ENCODE assay signal across 19 cellular contexts in genomic region chr14:53473480-53473879, GRCh38.
"Had no signal": no experiment of that assay in that cellular context is flagged by ENCODE, and none has a peak within 500 bp of the region (broad histone marks: within the 10 kb centered on the region; RNA-seq: fewer than 3 reads in every experiment).

No MANE protein-coding gene starts in this region.

- H3K4me1 ChIP-seq: testis had no signal

- H3K4me1 Mint-ChIP-seq: activated T-helper 17 cell treated with anti-CD3 and anti-CD28 coated beads, Interleukin-2, amount 50 U/mL, for 72 hours; naive thymus-derived CD4-positive, alpha-beta T cell; stimulated activated naive B cell treated with anti-CD40 and anti-IgM and Interleukin-4, amounts not matched to agents 10 μg/mL and 1 μg/mL and 100 μg/mL, for 72 hours had no signal

- H3K9me3 ChIP-seq: testis had no signal

- ATAC-seq: activated T-helper 17 cell treated with anti-CD3 and anti-CD28 coated beads, Interleukin-2, amount 50 U/mL, for 72 hours; heart left ventricle; naive thymus-derived CD4-positive, alpha-beta T cell; stimulated activated naive B cell treated with anti-CD40 and anti-IgM and Interleukin-4, amounts not matched to agents 10 μg/mL and 1 μg/mL and 100 μg/mL, for 72 hours had no signal

- H3K27me3 Mint-ChIP-seq: activated T-cell treated with anti-CD3 and anti-CD28 coated beads, Interleukin-2, amount 50 U/mL, for 24 hours; activated T-helper 17 cell treated with anti-CD3 and anti-CD28 coated beads, Interleukin-2, amount 50 U/mL, for 72 hours; progenitor cell of endocrine pancreas; stimulated activated naive B cell treated with anti-CD40 and anti-IgM and Interleukin-4, amounts not matched to agents 10 μg/mL and 1 μg/mL and 100 μg/mL, for 72 hours had no signal

- H3K36me3 ChIP-seq: heart left ventricle had no signal

- H3K9me3 Mint-ChIP-seq: activated T-cell treated with anti-CD3 and anti-CD28 coated beads, Interleukin-2, amount 50 U/mL, for 24 hours; stimulated activated naive B cell treated with anti-CD40 and anti-IgM and Interleukin-4, amounts not matched to agents 10 μg/mL and 1 μg/mL and 100 μg/mL, for 72 hours had no signal

- H3K27ac ChIP-seq: coronary artery, epithelial cell of prostate, heart left ventricle, testis had no signal

- H3K4me3 Mint-ChIP-seq: activated naive CD8-positive, alpha-beta T cell; activated T-cell treated with anti-CD3 and anti-CD28 coated beads, Interleukin-2, amount 50 U/mL, for 24 hours; activated T-helper 17 cell treated with anti-CD3 and anti-CD28 coated beads, Interleukin-2, amount 50 U/mL, for 72 hours; naive thymus-derived CD4-positive, alpha-beta T cell; stimulated activated naive B cell treated with anti-CD40 and anti-IgM and Interleukin-4, amounts not matched to agents 10 μg/mL and 1 μg/mL and 100 μg/mL, for 72 hours had no signal

- H3K27me3 ChIP-seq: heart left ventricle, testis had no signal

- H3K4me3 ChIP-seq: coronary artery, heart left ventricle, lung, testis had no signal

- H3K27ac Mint-ChIP-seq: activated naive CD8-positive, alpha-beta T cell; activated T-cell treated with anti-CD3 and anti-CD28 coated beads, Interleukin-2, amount 50 U/mL, for 24 hours; activated T-helper 17 cell treated with anti-CD3 and anti-CD28 coated beads, Interleukin-2, amount 50 U/mL, for 72 hours; naive thymus-derived CD4-positive, alpha-beta T cell; progenitor cell of endocrine pancreas; stimulated activated naive B cell treated with anti-CD40 and anti-IgM and Interleukin-4, amounts not matched to agents 10 μg/mL and 1 μg/mL and 100 μg/mL, for 72 hours had no signal

- H3K36me3 Mint-ChIP-seq: activated naive CD8-positive, alpha-beta T cell; naive thymus-derived CD4-positive, alpha-beta T cell; stimulated activated naive B cell treated with anti-CD40 and anti-IgM and Interleukin-4, amounts not matched to agents 10 μg/mL and 1 μg/mL and 100 μg/mL, for 72 hours had no signal

- DNase-seq: activated CD8-positive, alpha-beta memory T cell treated with anti-CD3 and anti-CD28 coated beads for 24 hours; activated CD8-positive, alpha-beta memory T cell treated with anti-CD3 and anti-CD28 coated beads, Interleukin-2, amount 50 U/mL, for 4 hours; activated T-cell treated with anti-CD3 and anti-CD28 coated beads, Interleukin-2, amount 50 U/mL, for 24 hours; heart left ventricle; kidney; naive thymus-derived CD4-positive, alpha-beta T cell; retina; stimulated activated CD4-positive, alpha-beta T cell treated with anti-CD3 and anti-CD28 coated beads, Interleukin-2, amount 100 ng/mL, for 48 hours; stimulated activated CD8-positive, alpha-beta memory T cell treated with anti-CD3 and anti-CD28 coated beads, Interleukin-4, amount 100 ng/mL, for 48 hours; stimulated activated naive B cell treated with anti-CD40 and anti-IgM and Interleukin-4, amounts not matched to agents 10 μg/mL and 1 μg/mL and 100 μg/mL, for 72 hours; T-helper 1 cell; testis; trophoblast cell had no signal
